8 cellular contexts compared by ENCODE assay signal in the genomic region with DNA sequence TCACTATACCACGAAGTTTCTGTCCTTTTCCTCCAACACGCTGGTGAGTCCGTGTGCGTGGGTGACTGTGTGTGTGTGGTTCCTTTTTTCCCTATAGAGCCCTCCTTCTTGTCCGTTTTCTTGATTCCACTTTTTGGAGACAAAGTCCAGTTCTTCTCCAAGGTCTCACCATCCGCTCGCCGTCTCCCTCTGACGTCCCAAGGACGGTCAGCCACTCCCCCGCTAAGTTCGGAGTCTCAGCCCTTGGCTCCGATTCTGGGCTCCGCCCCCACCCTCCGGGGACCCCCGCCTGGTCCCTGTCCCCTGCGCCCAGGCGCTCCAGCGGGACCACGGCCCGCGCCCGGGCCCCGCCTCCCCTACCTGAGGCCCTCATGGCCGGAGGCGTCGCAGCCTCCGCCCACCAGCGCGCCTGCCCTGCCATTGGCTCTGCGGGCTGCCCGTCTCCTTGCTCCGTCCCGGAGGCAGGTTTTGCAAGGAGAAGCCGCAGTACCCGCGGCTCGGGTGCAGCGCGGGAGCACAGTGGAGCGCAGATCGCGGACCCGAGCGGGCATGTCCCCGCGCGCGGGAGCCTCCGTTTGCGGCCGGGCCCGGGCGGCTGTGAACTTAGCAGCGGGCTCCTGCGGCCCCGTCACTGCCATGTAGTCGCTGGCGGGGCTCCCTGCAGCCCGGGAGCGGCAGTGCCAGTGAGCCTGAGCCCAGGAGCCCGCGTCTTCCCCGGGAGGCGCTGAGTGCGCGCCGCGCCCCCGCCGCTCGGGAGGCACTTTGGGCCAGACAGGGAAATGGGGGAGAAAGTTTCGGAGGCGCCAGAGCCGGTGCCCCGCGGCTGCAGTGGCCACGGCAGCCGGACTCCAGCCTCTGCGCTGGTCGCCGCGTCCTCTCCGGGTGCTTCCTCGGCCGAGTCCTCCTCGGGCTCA. TPM values are rescaled to one million over a fixed set of nuclear protein-coding genes. Genes with fewer than 3 reads are reported as not detected.
DNase-seq lines count a peak whose midpoint lies in the region; ATAC-seq, FAIRE-seq and TF ChIP-seq lines count a peak whose summit lies in the region.

A gene (plus strand): TSS at position 517 of the 914 bp plus-strand sequence. CDS start 263 bp downstream, at position 780.

- H3K27ac ChIP-seq in SU-DHL-6 (ENCODE audit: low read depth, low read length) (no peak within 1 kb of the TSS), astrocyte (ENCODE audit: low read depth, low read length) (no peak within 1 kb of the TSS), prostate gland (peak within 1 kb of the TSS; percentile 84 to 85)

- no peaks in the 10 kb centered on the region for H3K9me2 ChIP-seq in SU-DHL-6 (replicated peaks; ENCODE audit: insufficient read depth, low read length)

- H2AFZ ChIP-seq in SU-DHL-6 (ENCODE audit: low read depth, low read length, severe bottlenecking) (peak within 1 kb of the TSS; percentile 88), astrocyte (ENCODE audit: low read depth, low read length) (peak within 1 kb of the TSS; percentile 89)

- TF ChIP-seq POLR2A in prostate gland (IDR thresholded peaks at IDR 0.05), result peak; percentile 97
- no peak for TF ChIP-seq POLR2A in H54 (IDR thresholded peaks at IDR 0.05; ENCODE audit: low read depth, low read length)

- H3K9me3 ChIP-seq in SU-DHL-6 (ENCODE audit: insufficient read depth, low read length) (no peaks in the 10 kb centered on the region), astrocyte (ENCODE audit: insufficient read depth, low read depth, low read length) (no peaks in the 10 kb centered on the region), prostate gland (no peaks in the 10 kb centered on the region)

- no peaks in the 10 kb centered on the region for H3K4me1 Mint-ChIP-seq in astrocyte (ENCODE audit: low read depth, unreplicated experiment)

- ATAC-seq in HG02678 (IDR thresholded peaks at IDR 0.05; ENCODE audit: unreplicated experiment), result peak; percentile 99

- WGBS in prostate gland, result under 1% methylated on average over 58 of the region's 87 CpGs

- peak within 1 kb of the TSS; percentile 74 for H3K4me2 ChIP-seq in SU-DHL-6 (ENCODE audit: low read depth, low read length, poor library complexity, severe bottlenecking)
- peak within 1 kb of the TSS; percentile 94 for H3K4me2 ChIP-seq in astrocyte (ENCODE audit: low read length)

- H3K4me1 ChIP-seq in astrocyte (ENCODE audit: insufficient read depth, low read length), result peaks cover 11% of the 10 kb centered on the region
- no peaks in the 10 kb centered on the region for H3K4me1 ChIP-seq in prostate gland (replicated peaks)

- H3K79me2 ChIP-seq in SU-DHL-6 (ENCODE audit: insufficient read depth, low read length), result no peaks in the 10 kb centered on the region
- no peaks in the 10 kb centered on the region for H3K79me2 ChIP-seq in astrocyte (ENCODE audit: insufficient read depth, low read length)

- peaks cover 55% of the 10 kb centered on the region for H3K27me3 Mint-ChIP-seq in astrocyte (ENCODE audit: low read depth, unreplicated experiment)

- H3K36me3 Mint-ChIP-seq in astrocyte (ENCODE audit: low read depth, unreplicated experiment), result no peaks in the 10 kb centered on the region

- DNase-seq in GM12865 (ENCODE audit: low read depth), result peak; percentile 90
- peak; percentile 73 for DNase-seq in NCI-H1092 (lab: John Stamatoyannopoulos, UW)
- DNase-seq in astrocyte (ENCODE audit: low read depth), result peak; percentile 85
- DNase-seq in hepatic stellate cell (ENCODE audit: low spot score), result peak; percentile 87
- peak; percentile 95 for DNase-seq in prostate gland (ENCODE audit: low spot score)
- DNase-seq in H54 (ENCODE audit: insufficient read length, low spot score), result no peak

- H3K4me3 ChIP-seq in GM12865 (ENCODE audit: low read depth, low read length) (peak within 1 kb of the TSS; percentile 55), SU-DHL-6 (ENCODE audit: insufficient read depth, low read length, poor library complexity, severe bottlenecking) (peak within 1 kb of the TSS; percentile 53), astrocyte (ENCODE audit: insufficient read depth, low read depth, low read length) (peak within 1 kb of the TSS; percentile 66), prostate gland (peak within 1 kb of the TSS; percentile 70 to 76)

- H4K20me1 ChIP-seq in SU-DHL-6 (ENCODE audit: low read depth, low read length) (0 out of 2 replicates have a peak, but pooled peaks cover 3% of the 10 kb centered on the region), astrocyte (ENCODE audit: insufficient read depth, low read length) (no peaks in the 10 kb centered on the region)

- H3K4me3 Mint-ChIP-seq in astrocyte (ENCODE audit: unreplicated experiment), result peak within 1 kb of the TSS; percentile 94

- H3K9ac ChIP-seq in SU-DHL-6 (ENCODE audit: low read length), result peak within 1 kb of the TSS; percentile 55
- H3K9ac ChIP-seq in astrocyte (ENCODE audit: low read length), result peak within 1 kb of the TSS; percentile 53

- H3K36me3 ChIP-seq in SU-DHL-6 (ENCODE audit: low read length), result no peaks in the 10 kb centered on the region
- no peaks in the 10 kb centered on the region for H3K36me3 ChIP-seq in astrocyte (ENCODE audit: insufficient read depth, low read length)
- no peaks in the 10 kb centered on the region for H3K36me3 ChIP-seq in prostate gland

- no peak for TF ChIP-seq CTCF in GM12865 (IDR thresholded peaks at IDR 0.05; ENCODE audit: insufficient read depth, low read depth, low read length, missing control alignments)
- TF ChIP-seq CTCF in SU-DHL-6 (IDR thresholded peaks at IDR 0.05; ENCODE audit: insufficient read depth, low read length, poor library complexity, severe bottlenecking), result no peak
- TF ChIP-seq CTCF in astrocyte (IDR thresholded peaks at IDR 0.05; ENCODE audit: insufficient read depth, low read depth, low read length), result no peak
- no peak for TF ChIP-seq CTCF in prostate gland (IDR thresholded peaks at IDR 0.05)

- FAIRE-seq in astrocyte (lab: Jason Lieb, UNC), result no peak
- no peak for FAIRE-seq in H54 (lab: Jason Lieb, UNC)

- H3K27me3 ChIP-seq in SU-DHL-6 (ENCODE audit: low read length), result no peaks in the 10 kb centered on the region
- peaks cover 35% of the 10 kb centered on the region for H3K27me3 ChIP-seq in astrocyte (ENCODE audit: insufficient read depth, low read length)
- H3K27me3 ChIP-seq in prostate gland (replicated peaks; ENCODE audit: insufficient read depth), result no peaks in the 10 kb centered on the region

- intact Hi-C loops in prostate gland (cut with DNase I), result no loop called here

- H3K9me3 Mint-ChIP-seq in astrocyte (ENCODE audit: unreplicated experiment), result no peaks in the 10 kb centered on the region

- H3F3A ChIP-seq in SU-DHL-6 (ENCODE audit: insufficient read depth), result no peaks in the 10 kb centered on the region

- H3K27ac Mint-ChIP-seq in astrocyte (ENCODE audit: unreplicated experiment), result peak within 1 kb of the TSS; percentile 9

RNA-seq across cellular contexts. Expression of the gene that starts here (rescaled TPM):
- 16.0 and 22.3 TPM in 2 replicates for total RNA-seq in astrocyte
- total RNA-seq in prostate gland, result 10 to 100 TPM; 36.8 to 45.7 TPM

Comparison
In these comparisons a context has a peak if more than half of its experiments do, and no peak if none do; other contexts are left out.
1. H3K27ac ChIP-seq: peak in prostate gland (2 of 2); none in SU-DHL-6 (single experiment) and astrocyte (single experiment).
2. Peak in every context shown above with its lines, with median percentiles within 50 percentile points of each other: H3K4me3 ChIP-seq.